In genomic region chr22:23857606-23858483, GRCh38 we compare ENCODE assay signal across 8 cellular contexts. TPM values are rescaled to one million over a fixed set of nuclear protein-coding genes. Genes with fewer than 3 reads are reported as not detected.
DNase-seq lines count a peak whose midpoint lies in the region; ATAC-seq, FAIRE-seq and TF ChIP-seq lines count a peak whose summit lies in the region.

TSS of gene SLC2A11 (plus strand) at chr22:23857875. CDS start at chr22:23858000, 125 bp downstream.

- H3K4me1 ChIP-seq in keratinocyte (ENCODE audit: control insufficient read depth, extremely low read depth, insufficient read depth, low read length), result peaks cover 10% of the 10 kb centered on the region

- H3K9me3 ChIP-seq in keratinocyte (ENCODE audit: control insufficient read depth, low read depth, low read length), result no peaks in the 10 kb centered on the region

- H3K27me3 ChIP-seq in keratinocyte (ENCODE audit: control insufficient read depth, extremely low read depth, insufficient read depth, low read length), result no peaks in the 10 kb centered on the region

- FAIRE-seq in keratinocyte (lab: Jason Lieb, UNC), result peak; percentile 80

- H3K4me3 ChIP-seq in keratinocyte (ENCODE audit: control insufficient read depth in 2 of 3, extremely low read depth in 1 of 3, insufficient read depth in 2 of 3, low read depth in 1 of 3, low read length in 3 of 3), result peak within 1 kb of the TSS; percentile 56 to 84 (median 68)

- H3K79me2 ChIP-seq in keratinocyte (ENCODE audit: control insufficient read depth, insufficient read depth, low read length), result no peaks in the 10 kb centered on the region

- H3K4me2 ChIP-seq in keratinocyte (ENCODE audit: control insufficient read depth, extremely low read depth, insufficient read depth, low read depth, low read length), result peak within 1 kb of the TSS; percentile 98

- no peak within 1 kb of the TSS for H3K27ac ChIP-seq in keratinocyte (ENCODE audit: control insufficient read depth, insufficient read depth, low read length)

- peak; percentile 97 for ATAC-seq in GM19035 (IDR thresholded peaks at IDR 0.05; ENCODE audit: unreplicated experiment)
- ATAC-seq in HG03342 (IDR thresholded peaks at IDR 0.05; ENCODE audit: unreplicated experiment), result peak; percentile 87

- dilution Hi-C loops in keratinocyte (cut with MboI; ENCODE audit: extremely low pct_ligation_motif_present, low sequenced_read_pairs), result no loop called here

- DNase-seq in AML-193 (lab: John Stamatoyannopoulos, UW) (peak; percentile 95 to 98), NCI-H446 (lab: John Stamatoyannopoulos, UW) (peak; percentile 97 to 99), cerebellar nuclear complex (lab: John Stamatoyannopoulos, UW) (peak; percentile 71 to 86), keratinocyte (ENCODE audit: low read depth, low spot score) (peak; percentile 72)
- DNase-seq in activated CD4-positive, CD25-positive, alpha-beta regulatory T cell treated with anti-CD3 and anti-CD28 coated beads, Interleukin-2, amount 50 U/mL, for 72 hours, result peak; percentile 92
- DNase-seq in stimulated activated CD4-positive, alpha-beta T cell treated with anti-CD3 and anti-CD28 coated beads, Interleukin-12 subunit alpha, Interleukin-12 subunit beta, amount 100 ng/mL, for 48 hours (ENCODE audit: low read depth in 2 of 3, low spot score in 1 of 3), result peak; percentile 84 to 92 (median 90)

- no peaks in the 10 kb centered on the region for H3K9me1 ChIP-seq in keratinocyte (ENCODE audit: control insufficient read depth, extremely low read depth, insufficient read depth, low read length)

- H3K36me3 ChIP-seq in keratinocyte (ENCODE audit: control insufficient read depth in 2 of 2, extremely low read depth in 1 of 2, insufficient read depth in 2 of 2, low read length in 2 of 2), result no peaks in the 10 kb centered on the region

- H2AFZ ChIP-seq in keratinocyte (ENCODE audit: control insufficient read depth, low read length), result peak within 1 kb of the TSS; percentile 93

- TF ChIP-seq CTCF in keratinocyte (optimal IDR thresholded peaks at IDR 0.05 in 1 of 3, IDR thresholded peaks at IDR 0.05 in 1 of 3, conservative IDR thresholded peaks at IDR 0.05 in 1 of 3; ENCODE audit: extremely low read depth in 1 of 3, insufficient read depth in 2 of 3, low read length in 3 of 3), result peak in 2 of 3 experiments; percentile 18 to 22

- H3K9ac ChIP-seq in keratinocyte (ENCODE audit: control insufficient read depth, extremely low read depth, insufficient read depth, low read length), result peak within 1 kb of the TSS; percentile 65

- H4K20me1 ChIP-seq in keratinocyte (ENCODE audit: control insufficient read depth, extremely low read depth, insufficient read depth, low read length), result no peaks in the 10 kb centered on the region

RNA-seq across cellular contexts. Expression of gene SLC2A11, which starts in this region (rescaled TPM):
- polyA plus RNA-seq in keratinocyte, result 5.3 to 9.4 TPM (median 6.0 TPM) in 3 replicates
- 2.3 TPM for polyA plus RNA-seq in keratinocyte (2011; ENCODE audit: low read depth)
- polyA plus RNA-seq in keratinocyte (2011; cell fraction: cytosol; rRNA removed), result 3.3 and 4.6 TPM in 2 replicates
- polyA plus RNA-seq in keratinocyte (2011; cell fraction: nucleus; rRNA removed), result 19.0 and 23.5 TPM in 2 replicates
- 6.5 and 9.2 TPM in 2 replicates for polyA plus RNA-seq in keratinocyte (2012; ENCODE audit: low replicate concordance)
- 5.4 to 6.3 TPM (median 5.9 TPM) in 3 replicates for polyA minus RNA-seq in keratinocyte
- polyA minus RNA-seq in keratinocyte (2011; cell fraction: cytosol; rRNA and poly(A)+ RNA removed), result 4.6 TPM
- 4.4 and 12.9 TPM in 2 replicates for polyA minus RNA-seq in keratinocyte (2011; cell fraction: nucleus; rRNA and poly(A)+ RNA removed)
